9 cellular contexts compared by ENCODE assay signal in the genomic region with DNA sequence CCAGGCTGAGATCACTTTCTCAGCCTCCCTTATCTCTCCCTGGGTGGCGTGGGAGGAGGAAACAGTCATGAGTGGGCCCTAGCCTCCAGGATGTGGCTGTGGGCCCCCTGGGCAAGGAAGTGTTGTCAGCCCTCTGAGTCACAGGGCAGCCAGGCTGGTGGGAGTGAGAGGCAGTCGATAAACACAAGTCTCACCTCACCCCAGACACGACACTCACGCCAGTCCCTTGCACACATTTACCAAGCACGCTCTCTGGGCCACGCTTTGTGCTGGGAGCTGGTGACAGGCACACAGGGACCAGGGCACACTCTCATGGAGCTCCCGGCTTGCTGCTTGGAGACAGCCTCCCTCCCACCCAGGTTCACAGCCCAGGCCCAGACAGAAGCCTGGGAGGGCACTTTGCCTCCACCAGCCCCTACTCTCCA. TPM values are rescaled to one million over a fixed set of nuclear protein-coding genes. Genes with fewer than 3 reads are reported as not detected.
DNase-seq lines count a peak whose midpoint lies in the region; ATAC-seq, FAIRE-seq and TF ChIP-seq lines count a peak whose summit lies in the region.
"Had no signal": no experiment of that assay in that cellular context is flagged by ENCODE, and none has a peak within 500 bp of the region (broad histone marks: within the 10 kb centered on the region; RNA-seq: fewer than 3 reads in every experiment).

No MANE protein-coding gene starts in this region.

- H2BK15ac ChIP-seq in H9 (ENCODE audit: low read depth, low read length): no peak overlapping the region

- H3K9me3 ChIP-seq in H9 (ENCODE audit: control insufficient read depth, low read depth, low read length) (no peaks in the 10 kb centered on the region), endothelial cell of umbilical vein (replicated peaks; ENCODE audit: control insufficient read depth, insufficient read depth, low read length) (no peaks in the 10 kb centered on the region)

- no peaks in the 10 kb centered on the region; a peak in 1 of 4 replicates for H3K4me1 Mint-ChIP-seq in H9
- peaks cover 22% of the 10 kb centered on the region for H3K4me1 Mint-ChIP-seq in activated CD4-positive, alpha-beta memory T cell treated with anti-CD3 and anti-CD28 coated beads for 36 hours (ENCODE audit: low read depth)

- H3K9me1 ChIP-seq in endothelial cell of umbilical vein (replicated peaks; ENCODE audit: control insufficient read depth, extremely low read depth, insufficient read depth, low read length): no peaks in the 10 kb centered on the region

- H3K4me2 ChIP-seq in H9 (ENCODE audit: insufficient read depth, insufficient read length, low read length) (no peak overlapping the region), endothelial cell of umbilical vein (ENCODE audit: insufficient read depth, low read length) (no peak overlapping the region)

- TF ChIP-seq CTCF in H9 (conservative IDR thresholded peaks at IDR 0.05) (no peak), endothelial cell of umbilical vein (IDR thresholded peaks at IDR 0.05; ENCODE audit: extremely low read depth in 1 of 2, insufficient read depth in 1 of 2, low read depth in 1 of 2, low read length in 2 of 2) (no peak)

- no peaks in the 10 kb centered on the region for H3K23me2 ChIP-seq in H9 (ENCODE audit: insufficient read length, low read depth, low read length, poor library complexity, severe bottlenecking)

- ATAC-seq in HG03354 (IDR thresholded peaks at IDR 0.05; ENCODE audit: poor library complexity, severe bottlenecking, unreplicated experiment) (no peak), GM18858 (IDR thresholded peaks at IDR 0.05; ENCODE audit: unreplicated experiment) (no peak), HG02610 (IDR thresholded peaks at IDR 0.05; ENCODE audit: unreplicated experiment) (no peak)

- no peaks in the 10 kb centered on the region for H3K36me3 ChIP-seq in endothelial cell of umbilical vein (ENCODE audit: control insufficient read depth in 2 of 2, extremely low read depth in 1 of 2, insufficient read depth in 2 of 2, low read length in 2 of 2)

- no peak overlapping the region for H3K27ac ChIP-seq in H9 (ENCODE audit: insufficient read length, low read depth, low read length)
- H3K27ac ChIP-seq in endothelial cell of umbilical vein (ENCODE audit: insufficient read depth, low read depth, low read length): no peak overlapping the region
- H3K27ac ChIP-seq: SK-N-MC had no signal

- no peak overlapping the region for H2BK120ac ChIP-seq in H9 (ENCODE audit: low read depth, low read length, poor library complexity, severe bottlenecking)

- H3K14ac ChIP-seq in H9 (ENCODE audit: insufficient read depth, low read length): no peak overlapping the region

- TF ChIP-seq POLR2A in endothelial cell of umbilical vein (IDR thresholded peaks at IDR 0.05; ENCODE audit: low read depth, low read length): no peak

- no peak overlapping the region for H2AK5ac ChIP-seq in H9 (ENCODE audit: insufficient read length, low read length)

- POLR2A ChIA-PET in activated CD4-positive, alpha-beta memory T cell treated with anti-CD3 and anti-CD28 coated beads for 36 hours (lab: Charles Lee): no interaction called here
- POLR2A ChIA-PET in endothelial cell of umbilical vein (lab: Charles Lee): no interaction called here

- H3K9me3 Mint-ChIP-seq in H9: no peaks in the 10 kb centered on the region
- H3K9me3 Mint-ChIP-seq in activated CD4-positive, alpha-beta memory T cell treated with anti-CD3 and anti-CD28 coated beads for 36 hours: no peaks in the 10 kb centered on the region

- no TSS peak for BruUV-seq in endothelial cell of umbilical vein (replicated peaks; lab: Mats Ljungman, UMichigan)

- no peaks in the 10 kb centered on the region for H4K20me1 ChIP-seq in H9 (ENCODE audit: control insufficient read depth, insufficient read depth, insufficient read length)
- no peaks in the 10 kb centered on the region for H4K20me1 ChIP-seq in endothelial cell of umbilical vein (replicated peaks; ENCODE audit: control insufficient read depth, extremely low read depth, insufficient read depth, low read length)

- peak; percentile 18 for FAIRE-seq in endothelial cell of umbilical vein (lab: Jason Lieb, UNC)

- no peak overlapping the region for H4K91ac ChIP-seq in H9 (ENCODE audit: insufficient read length, low read depth, low read length)

- no peaks in the 10 kb centered on the region for H3K79me1 ChIP-seq in H9 (ENCODE audit: insufficient read depth, low read depth, low read length, poor library complexity, severe bottlenecking)

- peaks cover 9% of the 10 kb centered on the region for H3K27me3 Mint-ChIP-seq in H9 (ENCODE audit: low read depth)
- H3K27me3 Mint-ChIP-seq in activated CD4-positive, alpha-beta memory T cell treated with anti-CD3 and anti-CD28 coated beads for 36 hours: peaks cover 15% of the 10 kb centered on the region

- CTCF ChIA-PET in activated CD4-positive, alpha-beta memory T cell treated with anti-CD3 and anti-CD28 coated beads for 36 hours (lab: Charles Lee): interaction anchor here (1.0 kb wide), 1 partner anchor 30 kb away, joined by 3 read pairs; no protein-coding TSS in a partner anchor
- CTCF ChIA-PET in endothelial cell of umbilical vein (lab: Charles Lee): interaction anchor here (1.2 kb wide), 1 partner anchor 30 kb away, joined by 3 read pairs; no protein-coding TSS in a partner anchor

- no peak overlapping the region for H3K56ac ChIP-seq in H9 (ENCODE audit: insufficient read length, low read depth, low read length)

- H2AFZ ChIP-seq in H9 (ENCODE audit: low read length) (no peak overlapping the region), endothelial cell of umbilical vein (ENCODE audit: low read depth, low read length) (peak overlapping the region; percentile 33)

- H3K27ac Mint-ChIP-seq in H9: no peak overlapping the region; a peak in 1 of 7 replicates
- no peak overlapping the region for H3K27ac Mint-ChIP-seq in activated CD4-positive, alpha-beta memory T cell treated with anti-CD3 and anti-CD28 coated beads for 36 hours

- dilution Hi-C loops in endothelial cell of umbilical vein (cut with MboI; ENCODE audit: extremely low pct_ligation_motif_present, low sequenced_read_pairs): no loop called here

- no peak overlapping the region for H4K8ac ChIP-seq in H9 (replicated peaks; ENCODE audit: insufficient read length, low read depth, low read length)

- no peaks in the 10 kb centered on the region for H3K4me1 ChIP-seq in H9 (ENCODE audit: insufficient read depth, low read length)
- peaks cover 4% of the 10 kb centered on the region for H3K4me1 ChIP-seq in endothelial cell of umbilical vein (ENCODE audit: control insufficient read depth, extremely low read depth, insufficient read depth, low read length)

- H3K27me3 ChIP-seq in H9 (ENCODE audit: insufficient read depth, low read length) (no peaks in the 10 kb centered on the region; the same call in 1 of the 2 replicates), endothelial cell of umbilical vein (ENCODE audit: control insufficient read depth in 2 of 2, insufficient read depth in 2 of 2, low read length in 2 of 2) (no peaks in the 10 kb centered on the region)

- no peak overlapping the region for H2BK12ac ChIP-seq in H9 (ENCODE audit: insufficient read length, low read depth, low read length)

- no peak overlapping the region for H3K4me3 Mint-ChIP-seq in H9
- no peak overlapping the region for H3K4me3 Mint-ChIP-seq in activated CD4-positive, alpha-beta memory T cell treated with anti-CD3 and anti-CD28 coated beads for 36 hours

- no peak overlapping the region for H3K4ac ChIP-seq in H9 (ENCODE audit: low read depth, low read length)

- H2BK20ac ChIP-seq in H9 (ENCODE audit: low read depth, low read length, poor library complexity, severe bottlenecking): no peak overlapping the region

- DNase-seq in H9 (peak; percentile 20), endothelial cell of umbilical vein (ENCODE audit: low read depth, low spot score) (peak; percentile 40), NCI-H1436 treated with DMSO at 0.1 percent for 48 hours (lab: John Stamatoyannopoulos, UW) (no peak)
- DNase-seq in activated CD4-positive, alpha-beta memory T cell treated with anti-CD3 and anti-CD28 coated beads for 36 hours: peak; percentile 77
- DNase-seq in stimulated activated CD4-positive, alpha-beta T cell treated with anti-CD3 and anti-CD28 coated beads, Interleukin-4, amount 100 ng/mL, for 4 hours: peak; percentile 51 to 74

- no peak overlapping the region for H2BK5ac ChIP-seq in H9 (ENCODE audit: insufficient read length, low read length)

- intact Hi-C loops in activated CD4-positive, alpha-beta memory T cell treated with anti-CD3 and anti-CD28 coated beads for 36 hours (cut with micrococcal nuclease): no loop called here
- intact Hi-C loops in endothelial cell of umbilical vein (cut with micrococcal nuclease): no loop called here

- H3K4me3 ChIP-seq in endothelial cell of umbilical vein (replicated peaks in 1 of 3; ENCODE audit: insufficient read depth in 1 of 3, low read depth in 1 of 3, low read length in 3 of 3): no peak overlapping the region
- H3K4me3 ChIP-seq: SK-N-MC had no signal

- H3T11ph ChIP-seq in H9 (ENCODE audit: low read length): no peak overlapping the region

- H3K18ac ChIP-seq in H9 (ENCODE audit: insufficient read length, low read depth, low read length): no peak overlapping the region

- no peaks in the 10 kb centered on the region for H3K36me3 Mint-ChIP-seq in H9 (ENCODE audit: insufficient read depth in 1 of 3, low read depth in 3 of 3)
- H3K36me3 Mint-ChIP-seq in activated CD4-positive, alpha-beta memory T cell treated with anti-CD3 and anti-CD28 coated beads for 36 hours: no peaks in the 10 kb centered on the region

- H4K5ac ChIP-seq in H9 (ENCODE audit: insufficient read length, low read depth, low read length): no peak overlapping the region

- H3K23ac ChIP-seq in H9 (ENCODE audit: insufficient read length, low read depth, low read length): no peak overlapping the region

- no CpG with 5 or more reads among the region's 7 CpGs for WGBS in H9 (ENCODE audit: extremely low coverage, insufficient read length, low lambda C conversion rate)

- H3K79me2 ChIP-seq in H9 (ENCODE audit: insufficient read depth, low read length): no peaks in the 10 kb centered on the region
- no peaks in the 10 kb centered on the region for H3K79me2 ChIP-seq in endothelial cell of umbilical vein (ENCODE audit: control insufficient read depth, insufficient read depth, low read length)

- H3K9ac ChIP-seq in H9 (ENCODE audit: extremely low read depth, insufficient read length, low read length) (no peak overlapping the region), endothelial cell of umbilical vein (replicated peaks; ENCODE audit: extremely low read depth, insufficient read depth, low read length) (no peak overlapping the region)

RNA-seq across cellular contexts. Expression of gene KRT79, which starts 1.9 kb away (rescaled TPM):
- not detected in 2 replicates for total RNA-seq in H9 (2021)
- not detected for total RNA-seq in activated CD4-positive, alpha-beta memory T cell treated with anti-CD3 and anti-CD28 coated beads for 36 hours
- total RNA-seq in endothelial cell of umbilical vein: not detected in 2 replicates
- not detected in 2 replicates for polyA plus RNA-seq in endothelial cell of umbilical vein
- polyA plus RNA-seq in endothelial cell of umbilical vein (2011; cell fraction: cytosol; rRNA removed): not detected in 2 replicates
- not detected in 2 replicates for polyA plus RNA-seq in endothelial cell of umbilical vein (2011; cell fraction: nucleus; rRNA removed)
- polyA plus RNA-seq in endothelial cell of umbilical vein (2012): not detected in 2 replicates
- polyA minus RNA-seq in endothelial cell of umbilical vein: not detected in 2 replicates
- not detected for polyA minus RNA-seq in endothelial cell of umbilical vein (2011; cell fraction: cytosol; rRNA and poly(A)+ RNA removed)
- polyA minus RNA-seq in endothelial cell of umbilical vein (2011; cell fraction: nucleus; rRNA and poly(A)+ RNA removed): not detected in 2 replicates

RNA-seq across cellular contexts. Expression of gene KRT78, which starts 12.7 kb away (rescaled TPM):
- total RNA-seq in H9 (2021): not detected in 2 replicates
- not detected for total RNA-seq in activated CD4-positive, alpha-beta memory T cell treated with anti-CD3 and anti-CD28 coated beads for 36 hours
- not detected in 2 replicates for total RNA-seq in endothelial cell of umbilical vein
- not detected in 2 replicates for polyA plus RNA-seq in endothelial cell of umbilical vein
- not detected in 2 replicates for polyA plus RNA-seq in endothelial cell of umbilical vein (2011; cell fraction: cytosol; rRNA removed)
- 0.34 TPM in 1 of 2 replicates, not detected in the other for polyA plus RNA-seq in endothelial cell of umbilical vein (2011; cell fraction: nucleus; rRNA removed)
- polyA plus RNA-seq in endothelial cell of umbilical vein (2012): not detected in 2 replicates
- polyA minus RNA-seq in endothelial cell of umbilical vein: not detected in 2 replicates
- polyA minus RNA-seq in endothelial cell of umbilical vein (2011; cell fraction: cytosol; rRNA and poly(A)+ RNA removed): not detected
- polyA minus RNA-seq in endothelial cell of umbilical vein (2011; cell fraction: nucleus; rRNA and poly(A)+ RNA removed): not detected in 2 replicates

RNA-seq across cellular contexts. Expression of gene KRT4, which starts 22.1 kb away (rescaled TPM):
- not detected in 2 replicates for total RNA-seq in H9 (2021)
- total RNA-seq in activated CD4-positive, alpha-beta memory T cell treated with anti-CD3 and anti-CD28 coated beads for 36 hours: not detected
- not detected in 2 replicates for total RNA-seq in endothelial cell of umbilical vein
- not detected in 2 replicates for polyA plus RNA-seq in endothelial cell of umbilical vein
- polyA plus RNA-seq in endothelial cell of umbilical vein (2011; cell fraction: cytosol; rRNA removed): not detected in 2 replicates
- polyA plus RNA-seq in endothelial cell of umbilical vein (2011; cell fraction: nucleus; rRNA removed): not detected in 2 replicates
- not detected in 2 replicates for polyA plus RNA-seq in endothelial cell of umbilical vein (2012)
- not detected in 2 replicates for polyA minus RNA-seq in endothelial cell of umbilical vein
- polyA minus RNA-seq in endothelial cell of umbilical vein (2011; cell fraction: cytosol; rRNA and poly(A)+ RNA removed): not detected
- not detected in 2 replicates for polyA minus RNA-seq in endothelial cell of umbilical vein (2011; cell fraction: nucleus; rRNA and poly(A)+ RNA removed)

RNA-seq across cellular contexts. Expression of gene KRT3, which starts 40.1 kb away (rescaled TPM):
- total RNA-seq in H9 (2021) (not detected in 2 replicates), endothelial cell of umbilical vein (not detected in 2 replicates)
- not detected for total RNA-seq in activated CD4-positive, alpha-beta memory T cell treated with anti-CD3 and anti-CD28 coated beads for 36 hours
- polyA plus RNA-seq in endothelial cell of umbilical vein: not detected in 2 replicates
- not detected in 2 replicates for polyA plus RNA-seq in endothelial cell of umbilical vein (2011; cell fraction: cytosol; rRNA removed)
- not detected in 2 replicates for polyA plus RNA-seq in endothelial cell of umbilical vein (2011; cell fraction: nucleus; rRNA removed)
- not detected in 2 replicates for polyA plus RNA-seq in endothelial cell of umbilical vein (2012)
- not detected in 2 replicates for polyA minus RNA-seq in endothelial cell of umbilical vein
- not detected for polyA minus RNA-seq in endothelial cell of umbilical vein (2011; cell fraction: cytosol; rRNA and poly(A)+ RNA removed)
- not detected in 2 replicates for polyA minus RNA-seq in endothelial cell of umbilical vein (2011; cell fraction: nucleus; rRNA and poly(A)+ RNA removed)

RNA-seq across cellular contexts. Expression of gene KRT76, which starts 58.9 kb away (rescaled TPM):
- total RNA-seq in H9 (2021) (not detected in 2 replicates), endothelial cell of umbilical vein (not detected in 2 replicates)
- total RNA-seq in activated CD4-positive, alpha-beta memory T cell treated with anti-CD3 and anti-CD28 coated beads for 36 hours: not detected
- not detected in 2 replicates for polyA plus RNA-seq in endothelial cell of umbilical vein
- not detected in 2 replicates for polyA plus RNA-seq in endothelial cell of umbilical vein (2011; cell fraction: cytosol; rRNA removed)
- polyA plus RNA-seq in endothelial cell of umbilical vein (2011; cell fraction: nucleus; rRNA removed): not detected in 2 replicates
- polyA plus RNA-seq in endothelial cell of umbilical vein (2012): not detected in 2 replicates
- polyA minus RNA-seq in endothelial cell of umbilical vein: not detected in 2 replicates
- not detected for polyA minus RNA-seq in endothelial cell of umbilical vein (2011; cell fraction: cytosol; rRNA and poly(A)+ RNA removed)
- polyA minus RNA-seq in endothelial cell of umbilical vein (2011; cell fraction: nucleus; rRNA and poly(A)+ RNA removed): not detected in 2 replicates
